In genomic region chr16:64773184-64773583, GRCh38 we compare ENCODE assay signal across 1 cellular context.
TF ChIP-seq lines count a peak whose summit lies in the region.

No MANE protein-coding gene starts in this region.

TF ChIP-seq in SK-N-SH, 30 proteins besides CTCF, POLR2A, EP300 and RAD21 (continued from another document):
- no peak for TF ChIP-seq REST (IDR thresholded peaks at IDR 0.05; ENCODE audit: low read depth, low read length)
- no peak for TF ChIP-seq MAX (IDR thresholded peaks at IDR 0.05; ENCODE audit: low read depth)
- no peak for TF ChIP-seq SIN3A (IDR thresholded peaks at IDR 0.05; ENCODE audit: borderline replicate concordance, low read depth, low read length)
- TF ChIP-seq GABPA (IDR thresholded peaks at IDR 0.05; ENCODE audit: low read depth), result no peak
- TF ChIP-seq NFIC (IDR thresholded peaks at IDR 0.05; ENCODE audit: borderline replicate concordance), result no peak
- TF ChIP-seq RXRA (IDR thresholded peaks at IDR 0.05; ENCODE audit: borderline replicate concordance, low read depth), result no peak
- no peak for TF ChIP-seq EZH2phosphoT487 (IDR thresholded peaks at IDR 0.05; ENCODE audit: borderline replicate concordance, low read depth)
- no peak for TF ChIP-seq IRF3 (IDR thresholded peaks at IDR 0.05; ENCODE audit: low read depth, low read length)
- no peak for TF ChIP-seq ELF1 (IDR thresholded peaks at IDR 0.05)
- no peak for TF ChIP-seq JUND (IDR thresholded peaks at IDR 0.05)
